ENCODE assay signal across 1 cellular context in genomic region chr19:18396471-18397241, GRCh38.
TF ChIP-seq lines count a peak whose summit lies in the region.

No MANE protein-coding gene starts in this region.

TF ChIP-seq in HepG2, 621 proteins besides CTCF, POLR2A, EP300 and RAD21 (continued from another document and continues in another):
- TF ChIP-seq, protein P1, sequence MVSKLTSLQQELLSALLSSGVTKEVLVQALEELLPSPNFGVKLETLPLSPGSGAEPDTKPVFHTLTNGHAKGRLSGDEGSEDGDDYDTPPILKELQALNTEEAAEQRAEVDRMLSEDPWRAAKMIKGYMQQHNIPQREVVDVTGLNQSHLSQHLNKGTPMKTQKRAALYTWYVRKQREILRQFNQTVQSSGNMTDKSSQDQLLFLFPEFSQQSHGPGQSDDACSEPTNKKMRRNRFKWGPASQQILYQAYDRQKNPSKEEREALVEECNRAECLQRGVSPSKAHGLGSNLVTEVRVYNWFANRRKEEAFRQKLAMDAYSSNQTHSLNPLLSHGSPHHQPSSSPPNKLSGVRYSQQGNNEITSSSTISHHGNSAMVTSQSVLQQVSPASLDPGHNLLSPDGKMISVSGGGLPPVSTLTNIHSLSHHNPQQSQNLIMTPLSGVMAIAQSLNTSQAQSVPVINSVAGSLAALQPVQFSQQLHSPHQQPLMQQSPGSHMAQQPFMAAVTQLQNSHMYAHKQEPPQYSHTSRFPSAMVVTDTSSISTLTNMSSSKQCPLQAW (CRISPR knock-in tag; IDR thresholded peaks at IDR 0.05): peak; percentile 25; the same call in 1 of the 2 replicates
- TF ChIP-seq GMEB2 (CRISPR knock-in tag; IDR thresholded peaks at IDR 0.05; ENCODE audit: low read depth) (no peak), ZNF207 (IDR thresholded peaks at IDR 0.05; ENCODE audit: borderline replicate concordance) (no peak), MZF1 (CRISPR knock-in tag; IDR thresholded peaks at IDR 0.05; ENCODE audit: borderline replicate concordance) (no peak), ZNF296 (CRISPR knock-in tag; conservative IDR thresholded peaks at IDR 0.05) (no peak), REPIN1 (CRISPR knock-in tag; IDR thresholded peaks at IDR 0.05; ENCODE audit: borderline replicate concordance, low read depth) (no peak), DR1 (CRISPR knock-in tag; IDR thresholded peaks at IDR 0.05) (no peak), PAX8 (CRISPR knock-in tag; IDR thresholded peaks at IDR 0.05; ENCODE audit: borderline replicate concordance) (no peak), ZSCAN12 (CRISPR knock-in tag; IDR thresholded peaks at IDR 0.05) (no peak), PRMT3 (CRISPR knock-in tag; IDR thresholded peaks at IDR 0.05; ENCODE audit: borderline replicate concordance, low read depth) (no peak), ZNF512B (CRISPR knock-in tag; IDR thresholded peaks at IDR 0.05; ENCODE audit: borderline replicate concordance) (no peak), ZNF549 (CRISPR knock-in tag; IDR thresholded peaks at IDR 0.05) (no peak), CHD4 (IDR thresholded peaks at IDR 0.05; ENCODE audit: borderline replicate concordance, low read length) (no peak), E2F1 (CRISPR knock-in tag; IDR thresholded peaks at IDR 0.05) (no peak), FOXM1 (CRISPR knock-in tag; IDR thresholded peaks at IDR 0.05) (no peak), KDM5B (CRISPR knock-in tag; IDR thresholded peaks at IDR 0.05; ENCODE audit: borderline replicate concordance) (no peak; the same call in 1 of the 2 replicates), ZNF816 (CRISPR knock-in tag; IDR thresholded peaks at IDR 0.05; ENCODE audit: borderline replicate concordance) (no peak), ZNF326 (CRISPR knock-in tag; IDR thresholded peaks at IDR 0.05; ENCODE audit: borderline replicate concordance) (no peak), CENPX (CRISPR knock-in tag; IDR thresholded peaks at IDR 0.05) (no peak), TFE3 (CRISPR knock-in tag; IDR thresholded peaks at IDR 0.05) (no peak; the same call in 1 of the 2 replicates)
- TF ChIP-seq, protein P2, sequence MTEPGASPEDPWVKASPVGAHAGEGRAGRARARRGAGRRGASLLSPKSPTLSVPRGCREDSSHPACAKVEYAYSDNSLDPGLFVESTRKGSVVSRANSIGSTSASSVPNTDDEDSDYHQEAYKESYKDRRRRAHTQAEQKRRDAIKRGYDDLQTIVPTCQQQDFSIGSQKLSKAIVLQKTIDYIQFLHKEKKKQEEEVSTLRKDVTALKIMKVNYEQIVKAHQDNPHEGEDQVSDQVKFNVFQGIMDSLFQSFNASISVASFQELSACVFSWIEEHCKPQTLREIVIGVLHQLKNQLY (CRISPR knock-in tag; IDR thresholded peaks at IDR 0.05): no peak
- TF ChIP-seq, protein P3, sequence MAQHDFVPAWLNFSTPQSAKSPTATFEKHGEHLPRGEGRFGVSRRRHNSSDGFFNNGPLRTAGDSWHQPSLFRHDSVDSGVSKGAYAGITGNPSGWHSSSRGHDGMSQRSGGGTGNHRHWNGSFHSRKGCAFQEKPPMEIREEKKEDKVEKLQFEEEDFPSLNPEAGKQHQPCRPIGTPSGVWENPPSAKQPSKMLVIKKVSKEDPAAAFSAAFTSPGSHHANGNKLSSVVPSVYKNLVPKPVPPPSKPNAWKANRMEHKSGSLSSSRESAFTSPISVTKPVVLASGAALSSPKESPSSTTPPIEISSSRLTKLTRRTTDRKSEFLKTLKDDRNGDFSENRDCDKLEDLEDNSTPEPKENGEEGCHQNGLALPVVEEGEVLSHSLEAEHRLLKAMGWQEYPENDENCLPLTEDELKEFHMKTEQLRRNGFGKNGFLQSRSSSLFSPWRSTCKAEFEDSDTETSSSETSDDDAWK (CRISPR knock-in tag; IDR thresholded peaks at IDR 0.05): no peak
- TF ChIP-seq, protein P4, sequence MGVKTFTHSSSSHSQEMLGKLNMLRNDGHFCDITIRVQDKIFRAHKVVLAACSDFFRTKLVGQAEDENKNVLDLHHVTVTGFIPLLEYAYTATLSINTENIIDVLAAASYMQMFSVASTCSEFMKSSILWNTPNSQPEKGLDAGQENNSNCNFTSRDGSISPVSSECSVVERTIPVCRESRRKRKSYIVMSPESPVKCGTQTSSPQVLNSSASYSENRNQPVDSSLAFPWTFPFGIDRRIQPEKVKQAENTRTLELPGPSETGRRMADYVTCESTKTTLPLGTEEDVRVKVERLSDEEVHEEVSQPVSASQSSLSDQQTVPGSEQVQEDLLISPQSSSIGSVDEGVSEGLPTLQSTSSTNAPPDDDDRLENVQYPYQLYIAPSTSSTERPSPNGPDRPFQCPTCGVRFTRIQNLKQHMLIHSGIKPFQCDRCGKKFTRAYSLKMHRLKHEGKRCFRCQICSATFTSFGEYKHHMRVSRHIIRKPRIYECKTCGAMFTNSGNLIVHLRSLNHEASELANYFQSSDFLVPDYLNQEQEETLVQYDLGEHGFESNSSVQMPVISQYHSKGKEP (CRISPR knock-in tag; IDR thresholded peaks at IDR 0.05): no peak
- TF ChIP-seq, protein P5, sequence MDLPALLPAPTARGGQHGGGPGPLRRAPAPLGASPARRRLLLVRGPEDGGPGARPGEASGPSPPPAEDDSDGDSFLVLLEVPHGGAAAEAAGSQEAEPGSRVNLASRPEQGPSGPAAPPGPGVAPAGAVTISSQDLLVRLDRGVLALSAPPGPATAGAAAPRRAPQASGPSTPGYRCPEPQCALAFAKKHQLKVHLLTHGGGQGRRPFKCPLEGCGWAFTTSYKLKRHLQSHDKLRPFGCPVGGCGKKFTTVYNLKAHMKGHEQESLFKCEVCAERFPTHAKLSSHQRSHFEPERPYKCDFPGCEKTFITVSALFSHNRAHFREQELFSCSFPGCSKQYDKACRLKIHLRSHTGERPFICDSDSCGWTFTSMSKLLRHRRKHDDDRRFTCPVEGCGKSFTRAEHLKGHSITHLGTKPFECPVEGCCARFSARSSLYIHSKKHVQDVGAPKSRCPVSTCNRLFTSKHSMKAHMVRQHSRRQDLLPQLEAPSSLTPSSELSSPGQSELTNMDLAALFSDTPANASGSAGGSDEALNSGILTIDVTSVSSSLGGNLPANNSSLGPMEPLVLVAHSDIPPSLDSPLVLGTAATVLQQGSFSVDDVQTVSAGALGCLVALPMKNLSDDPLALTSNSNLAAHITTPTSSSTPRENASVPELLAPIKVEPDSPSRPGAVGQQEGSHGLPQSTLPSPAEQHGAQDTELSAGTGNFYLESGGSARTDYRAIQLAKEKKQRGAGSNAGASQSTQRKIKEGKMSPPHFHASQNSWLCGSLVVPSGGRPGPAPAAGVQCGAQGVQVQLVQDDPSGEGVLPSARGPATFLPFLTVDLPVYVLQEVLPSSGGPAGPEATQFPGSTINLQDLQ (CRISPR knock-in tag; IDR thresholded peaks at IDR 0.05): no peak
- TF ChIP-seq, protein P6, sequence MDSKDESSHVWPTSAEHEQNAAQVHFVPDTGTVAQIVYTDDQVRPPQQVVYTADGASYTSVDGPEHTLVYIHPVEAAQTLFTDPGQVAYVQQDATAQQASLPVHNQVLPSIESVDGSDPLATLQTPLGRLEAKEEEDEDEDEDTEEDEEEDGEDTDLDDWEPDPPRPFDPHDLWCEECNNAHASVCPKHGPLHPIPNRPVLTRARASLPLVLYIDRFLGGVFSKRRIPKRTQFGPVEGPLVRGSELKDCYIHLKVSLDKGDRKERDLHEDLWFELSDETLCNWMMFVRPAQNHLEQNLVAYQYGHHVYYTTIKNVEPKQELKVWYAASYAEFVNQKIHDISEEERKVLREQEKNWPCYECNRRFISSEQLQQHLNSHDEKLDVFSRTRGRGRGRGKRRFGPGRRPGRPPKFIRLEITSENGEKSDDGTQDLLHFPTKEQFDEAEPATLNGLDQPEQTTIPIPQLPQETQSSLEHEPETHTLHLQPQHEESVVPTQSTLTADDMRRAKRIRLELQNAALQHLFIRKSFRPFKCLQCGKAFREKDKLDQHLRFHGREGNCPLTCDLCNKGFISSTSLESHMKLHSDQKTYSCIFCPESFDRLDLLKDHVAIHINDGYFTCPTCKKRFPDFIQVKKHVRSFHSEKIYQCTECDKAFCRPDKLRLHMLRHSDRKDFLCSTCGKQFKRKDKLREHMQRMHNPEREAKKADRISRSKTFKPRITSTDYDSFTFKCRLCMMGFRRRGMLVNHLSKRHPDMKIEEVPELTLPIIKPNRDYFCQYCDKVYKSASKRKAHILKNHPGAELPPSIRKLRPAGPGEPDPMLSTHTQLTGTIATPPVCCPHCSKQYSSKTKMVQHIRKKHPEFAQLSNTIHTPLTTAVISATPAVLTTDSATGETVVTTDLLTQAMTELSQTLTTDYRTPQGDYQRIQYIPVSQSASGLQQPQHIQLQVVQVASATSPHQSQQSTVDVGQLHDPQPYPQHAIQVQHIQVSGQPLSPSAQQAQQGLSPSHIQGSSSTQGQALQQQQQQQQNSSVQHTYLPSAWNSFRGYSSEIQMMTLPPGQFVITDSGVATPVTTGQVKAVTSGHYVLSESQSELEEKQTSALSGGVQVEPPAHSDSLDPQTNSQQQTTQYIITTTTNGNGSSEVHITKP (CRISPR knock-in tag; IDR thresholded peaks at IDR 0.05; ENCODE audit: low read depth): no peak
